ENCODE assay signal across 8 cellular contexts in genomic region chr5:157571357-157571827, GRCh38. TPM values are rescaled to one million over a fixed set of nuclear protein-coding genes. Genes with fewer than 3 reads are reported as not detected.
DNase-seq lines count a peak whose midpoint lies in the region; ATAC-seq and TF ChIP-seq lines count a peak whose summit lies in the region.

No MANE protein-coding gene starts in this region.

- peaks cover 92% of the 10 kb centered on the region for H3K79me2 ChIP-seq in SK-N-SH (ENCODE audit: insufficient read depth)

- H3K36me3 ChIP-seq in BLaER1 (no peaks in the 10 kb centered on the region), SK-N-SH (replicated peaks in 1 of 2; ENCODE audit: control insufficient read depth in 1 of 2, insufficient read depth in 2 of 2, low read length in 1 of 2) (peaks cover 3 to 51% of the 10 kb centered on the region in 2 experiments)

- DNase-seq in SK-N-SH (no peak), osteocyte (ENCODE audit: extremely low spot score, unreplicated experiment) (no peak), SHP77 (lab: John Stamatoyannopoulos, UW) (no peak)
- DNase-seq in effector memory CD8-positive, alpha-beta T cell = peak; percentile 14 to 23 (median 16)
- DNase-seq in activated CD8-positive, alpha-beta memory T cell treated with anti-CD3 and anti-CD28 coated beads, Interleukin-2, amount 50 U/mL, for 48 hours = no peak

- H4K20me1 ChIP-seq in BLaER1 (no peaks in the 10 kb centered on the region), SK-N-SH (ENCODE audit: insufficient read depth) (0 out of 2 replicates have a peak, but pooled peaks cover 5% of the 10 kb centered on the region)

- H3K4me1 Mint-ChIP-seq in effector memory CD8-positive, alpha-beta T cell (ENCODE audit: low read depth in 2 of 2) = peaks cover 40 to 45% of the 10 kb centered on the region in 2 donors
- peaks cover 40% of the 10 kb centered on the region for H3K4me1 Mint-ChIP-seq in osteocyte (ENCODE audit: unreplicated experiment)

- H3K27me3 Mint-ChIP-seq in effector memory CD8-positive, alpha-beta T cell = peaks cover 6 to 20% of the 10 kb centered on the region in 2 donors
- no peaks in the 10 kb centered on the region for H3K27me3 Mint-ChIP-seq in osteocyte (ENCODE audit: unreplicated experiment)

- peak overlapping the region; percentile 73 to 90 for H3K4me3 Mint-ChIP-seq in effector memory CD8-positive, alpha-beta T cell
- peak overlapping the region; percentile 56 for H3K4me3 Mint-ChIP-seq in osteocyte (ENCODE audit: unreplicated experiment)

- WGBS in SK-N-SH (ENCODE audit: low lambda C conversion rate) = 23% methylated on average over 6 of the region's 6 CpGs

- no peak overlapping the region for H3K9ac ChIP-seq in BLaER1
- peak overlapping the region; percentile 53; the same call in 1 of the 2 replicates for H3K9ac ChIP-seq in SK-N-SH

- no peak for TF ChIP-seq RAD21 in SK-N-SH (IDR thresholded peaks at IDR 0.05; ENCODE audit: low read length)

- H3K4me2 ChIP-seq in BLaER1 = peak overlapping the region; percentile 37
- peak overlapping the region; percentile 98 for H3K4me2 ChIP-seq in SK-N-SH

- no peaks in the 10 kb centered on the region for H3K9me2 ChIP-seq in SK-N-SH

- ATAC-seq in GM19035 (IDR thresholded peaks at IDR 0.05; ENCODE audit: unreplicated experiment) (peak; percentile 80), HG03097 (IDR thresholded peaks at IDR 0.05; ENCODE audit: low FRiP score, unreplicated experiment) (peak; percentile 92)
- peak; percentile 37 for ATAC-seq in effector memory CD8-positive, alpha-beta T cell (replicated peaks)

- POLR2A ChIA-PET in SK-N-SH (lab: Yijun Ruan, JAX) = no interaction called here

- no peak overlapping the region for H2AFZ ChIP-seq in SK-N-SH (ENCODE audit: low read depth)

- H3F3A ChIP-seq in SK-N-SH (replicated peaks; ENCODE audit: insufficient read depth) = peaks cover 53% of the 10 kb centered on the region

- peaks cover 18% of the 10 kb centered on the region for H3K36me3 Mint-ChIP-seq in effector memory CD8-positive, alpha-beta T cell (ENCODE audit: insufficient read depth)
- H3K36me3 Mint-ChIP-seq in osteocyte (ENCODE audit: unreplicated experiment) = peaks cover 22% of the 10 kb centered on the region

- no peaks in the 10 kb centered on the region for H3K9me3 ChIP-seq in BLaER1
- H3K9me3 ChIP-seq in SK-N-SH = no peaks in the 10 kb centered on the region

- no peaks in the 10 kb centered on the region for H3K9me3 Mint-ChIP-seq in effector memory CD8-positive, alpha-beta T cell
- H3K9me3 Mint-ChIP-seq in osteocyte (ENCODE audit: unreplicated experiment) = no peaks in the 10 kb centered on the region

- no peak overlapping the region for H3K4me3 ChIP-seq in BLaER1
- H3K4me3 ChIP-seq in SK-N-SH (ENCODE audit: low read depth in 2 of 2, low read length in 1 of 2) = 0 out of 4 replicates have a peak overlapping the region, but pooled peaks of 1 of the 2 experiments have one; percentile 35

- peak in 1 of 2 experiments; percentile 82; a peak in 1 of 4 replicates for TF ChIP-seq EP300 in SK-N-SH (IDR thresholded peaks at IDR 0.05; ENCODE audit: borderline replicate concordance in 1 of 2, low read depth in 1 of 2, low read length in 1 of 2)

- CTCF ChIA-PET in SK-N-SH (lab: Yijun Ruan, JAX) = interaction anchor here (0.6 to 1.0 kb wide), 2 partner anchors 14 to 95 kb away, joined by 3 read pairs; no protein-coding TSS in a partner anchor

- peaks cover 16% of the 10 kb centered on the region for H3K27me3 ChIP-seq in BLaER1
- no peaks in the 10 kb centered on the region for H3K27me3 ChIP-seq in SK-N-SH (ENCODE audit: insufficient read depth)

- H3K27ac ChIP-seq in BLaER1 = no peak overlapping the region
- H3K27ac ChIP-seq in SK-N-SH (ENCODE audit: low read depth in 2 of 2, low read length in 1 of 2) = peak overlapping the region; percentile 51 to 93

- H3K4me1 ChIP-seq in BLaER1 = peaks cover 34% of the 10 kb centered on the region
- H3K4me1 ChIP-seq in SK-N-SH (ENCODE audit: control insufficient read depth in 1 of 2, insufficient read depth in 2 of 2, low read depth in 1 of 2, low read length in 1 of 2) = peaks cover 6 to 9% of the 10 kb centered on the region in 2 experiments; a peak in 3 of 4 replicates

- TF ChIP-seq CTCF in SK-N-SH (IDR thresholded peaks at IDR 0.05) = no peak
- no peak for TF ChIP-seq CTCF in osteocyte (IDR thresholded peaks at IDR 0.05)

- H3K27ac Mint-ChIP-seq in effector memory CD8-positive, alpha-beta T cell = peak overlapping the region; percentile 15 to 64
- H3K27ac Mint-ChIP-seq in osteocyte (ENCODE audit: unreplicated experiment) = peak overlapping the region; percentile 87

TF ChIP-seq in SK-N-SH, 30 proteins besides CTCF, POLR2A, EP300 and RAD21 (continues in another document):
- TF ChIP-seq FOXM1 (IDR thresholded peaks at IDR 0.05; ENCODE audit: low read depth) (no peak), MAX (IDR thresholded peaks at IDR 0.05; ENCODE audit: low read depth) (no peak), IRF3 (IDR thresholded peaks at IDR 0.05; ENCODE audit: low read depth, low read length) (no peak), CHD2 (IDR thresholded peaks at IDR 0.05; ENCODE audit: low read length, partially characterized antibody) (no peak), TCF12 (IDR thresholded peaks at IDR 0.05) (peak; percentile 77), JUND (IDR thresholded peaks at IDR 0.05) (peak; percentile 94), FOSL2 (IDR thresholded peaks at IDR 0.05; ENCODE audit: borderline replicate concordance, low read depth) (peak; percentile 85), GATA2 (CRISPR knock-in tag; IDR thresholded peaks at IDR 0.05) (no peak), NRF1 (IDR thresholded peaks at IDR 0.05; ENCODE audit: low read depth, low read length) (no peak), SMC3 (IDR thresholded peaks at IDR 0.05; ENCODE audit: low read depth, low read length) (no peak), SIN3A (IDR thresholded peaks at IDR 0.05; ENCODE audit: borderline replicate concordance, low read depth, low read length) (peak; percentile 71; the same call in 1 of the 2 replicates), RFX5 (IDR thresholded peaks at IDR 0.05; ENCODE audit: low read length) (no peak), USF2 (IDR thresholded peaks at IDR 0.05; ENCODE audit: borderline replicate concordance, low read depth, low read length) (no peak), RCOR1 (IDR thresholded peaks at IDR 0.05; ENCODE audit: low read length) (no peak), POLR2AphosphoS5 (IDR thresholded peaks at IDR 0.05; ENCODE audit: low read depth, low read length) (peak; percentile 36; the same call in 1 of the 2 replicates), PBX3 (IDR thresholded peaks at IDR 0.05) (peak; percentile 51), RXRA (IDR thresholded peaks at IDR 0.05; ENCODE audit: borderline replicate concordance, low read depth) (peak; percentile 71; the same call in 1 of the 2 replicates), NFIC (IDR thresholded peaks at IDR 0.05; ENCODE audit: borderline replicate concordance) (peak; percentile 70), TEAD4 (IDR thresholded peaks at IDR 0.05; ENCODE audit: borderline replicate concordance, insufficient read depth) (peak; percentile 90), ZBTB33 (IDR thresholded peaks at IDR 0.05; ENCODE audit: borderline replicate concordance, low read depth) (no peak)

RNA-seq across cellular contexts. Expression of gene ADAM19, which starts 4.2 kb away (rescaled TPM):
- 43.1 and 46.9 TPM in 2 replicates for polyA plus RNA-seq in SK-N-SH (2012; rRNA removed)
- 33.7 and 41.3 TPM in 2 replicates for polyA plus RNA-seq in SK-N-SH (2012; cell fraction: cytosol; rRNA removed)
- 61.7 and 79.6 TPM in 2 replicates for polyA plus RNA-seq in SK-N-SH (2012; cell fraction: nucleus; rRNA removed)
- total RNA-seq in osteocyte = 62.2 and 64.5 TPM in 2 replicates

Comparison
In these comparisons a context has a peak if more than half of its experiments do, and no peak if none do; other contexts are left out.
1. ATAC-seq: peak in every context shown above with its lines; median percentile 92 in HG03097; 80 in GM19035; 37 in effector memory CD8-positive, alpha-beta T cell.
2. DNase-seq: peak in effector memory CD8-positive, alpha-beta T cell (3 of 3); none in SK-N-SH (single experiment), osteocyte (single experiment), activated CD8-positive, alpha-beta memory T cell treated with anti-CD3 and anti-CD28 coated beads, Interleukin-2, amount 50 U/mL, for 48 hours (single experiment) and SHP77 (0 of 2).